In the genomic region with DNA sequence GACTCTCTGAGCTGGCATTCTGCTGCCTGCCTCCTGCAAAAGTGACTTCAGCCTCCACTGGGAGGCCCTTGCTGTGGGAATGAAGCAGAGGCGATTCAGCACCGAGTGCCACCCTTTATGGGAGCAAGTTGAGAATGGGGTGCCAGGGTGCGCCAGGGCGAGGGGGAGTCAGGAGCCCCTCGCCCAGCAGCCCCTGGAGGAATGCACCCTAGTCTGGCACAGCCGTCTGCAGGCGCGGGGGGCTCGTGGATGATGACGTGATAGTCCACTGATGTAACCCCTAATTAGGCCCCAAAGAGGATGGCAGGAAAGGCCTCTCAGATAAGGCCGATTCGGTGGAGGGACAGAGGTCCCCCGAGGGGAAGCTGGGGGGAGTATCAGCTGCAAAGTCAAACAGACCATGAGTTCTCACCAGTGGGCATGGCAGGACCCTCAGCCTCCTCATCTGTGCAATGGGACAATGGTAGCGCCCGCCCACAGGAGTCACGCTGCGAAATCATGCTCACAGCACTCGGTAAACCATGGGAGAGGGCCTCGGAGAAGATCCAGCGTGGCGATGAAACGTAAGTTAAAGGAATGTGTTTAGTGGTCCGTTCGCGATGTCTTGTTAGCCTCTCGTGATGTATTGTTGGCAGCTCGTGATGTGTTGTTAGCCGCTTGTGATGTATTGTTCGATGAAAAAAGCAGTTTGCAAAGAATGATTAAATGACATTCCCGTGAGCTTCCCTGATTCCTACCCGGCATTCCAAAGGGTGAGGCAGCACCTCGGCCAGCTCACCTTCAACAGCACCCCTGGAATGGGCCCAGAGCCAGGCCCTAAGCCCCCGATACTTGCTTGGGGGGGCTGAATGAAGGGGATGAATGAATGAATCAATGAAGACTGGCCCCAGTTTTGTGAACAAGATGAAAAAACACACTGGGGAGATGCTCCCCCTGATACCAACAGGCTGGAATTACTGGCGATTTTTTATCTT, we compare ENCODE assay signal across 2 cellular contexts.
TF ChIP-seq lines count a peak whose summit lies in the region.

No MANE protein-coding gene starts in this region.

TF ChIP-seq in SK-N-SH, 30 proteins besides CTCF, POLR2A, EP300 and RAD21:
- no peak for TF ChIP-seq IRF3 (IDR thresholded peaks at IDR 0.05; ENCODE audit: low read depth, low read length)
- peak; percentile 39; the same call in 1 of the 2 replicates for TF ChIP-seq REST (IDR thresholded peaks at IDR 0.05; ENCODE audit: low read depth, low read length)
TF ChIP-seq in SK-N-SH: peak in this region for 1.

TF ChIP-seq in K562, 482 proteins besides CTCF, POLR2A, EP300 and RAD21 (continued from another document):
- TF ChIP-seq, protein P1, sequence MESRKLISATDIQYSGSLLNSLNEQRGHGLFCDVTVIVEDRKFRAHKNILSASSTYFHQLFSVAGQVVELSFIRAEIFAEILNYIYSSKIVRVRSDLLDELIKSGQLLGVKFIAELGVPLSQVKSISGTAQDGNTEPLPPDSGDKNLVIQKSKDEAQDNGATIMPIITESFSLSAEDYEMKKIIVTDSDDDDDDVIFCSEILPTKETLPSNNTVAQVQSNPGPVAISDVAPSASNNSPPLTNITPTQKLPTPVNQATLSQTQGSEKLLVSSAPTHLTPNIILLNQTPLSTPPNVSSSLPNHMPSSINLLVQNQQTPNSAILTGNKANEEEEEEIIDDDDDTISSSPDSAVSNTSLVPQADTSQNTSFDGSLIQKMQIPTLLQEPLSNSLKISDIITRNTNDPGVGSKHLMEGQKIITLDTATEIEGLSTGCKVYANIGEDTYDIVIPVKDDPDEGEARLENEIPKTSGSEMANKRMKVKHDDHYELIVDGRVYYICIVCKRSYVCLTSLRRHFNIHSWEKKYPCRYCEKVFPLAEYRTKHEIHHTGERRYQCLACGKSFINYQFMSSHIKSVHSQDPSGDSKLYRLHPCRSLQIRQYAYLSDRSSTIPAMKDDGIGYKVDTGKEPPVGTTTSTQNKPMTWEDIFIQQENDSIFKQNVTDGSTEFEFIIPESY (CRISPR knock-in tag; IDR thresholded peaks at IDR 0.05), result peak; percentile 66; the same call in 1 of the 2 replicates
